ENCODE assay signal across 16 cellular contexts in the genomic region with DNA sequence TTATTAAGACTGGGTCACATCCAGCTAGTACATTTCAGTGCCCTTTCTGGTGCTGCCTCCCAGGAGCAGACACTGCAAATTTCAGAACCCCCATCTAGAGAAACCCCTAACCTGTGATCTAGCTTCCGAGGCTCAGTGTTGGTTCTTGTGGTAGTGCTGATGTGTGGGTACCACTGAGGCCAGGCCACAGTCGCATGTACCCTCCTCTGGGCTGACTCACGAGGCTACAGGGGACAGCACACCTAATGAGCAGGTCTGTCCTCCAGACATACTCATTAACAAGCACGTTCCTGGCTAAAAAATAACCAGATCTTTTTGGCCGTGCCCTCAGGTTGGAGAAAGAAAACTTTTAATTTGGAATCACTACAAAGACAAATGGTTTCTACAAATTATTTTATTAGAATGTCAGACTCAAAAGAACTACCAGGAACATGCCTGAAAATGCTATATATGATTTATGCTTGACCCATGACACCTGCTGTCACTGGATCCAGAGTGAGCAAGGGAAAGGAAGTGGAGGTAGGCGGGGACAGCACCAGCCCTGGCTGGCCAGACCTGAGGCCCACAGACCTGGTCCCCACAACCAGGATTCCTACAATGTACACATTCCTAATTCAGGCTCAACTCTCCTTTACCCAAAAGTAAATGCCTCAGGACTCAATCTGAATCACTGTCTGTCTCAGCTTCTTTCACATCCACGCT. TPM values are rescaled to one million over a fixed set of nuclear protein-coding genes. Genes with fewer than 3 reads are reported as not detected.
A peak's percentile ranks its signal among the peaks of the same experiment; 100 is the strongest.
DNase-seq lines count a peak whose midpoint lies in the region; ATAC-seq and TF ChIP-seq lines count a peak whose summit lies in the region.
"Had no signal": no experiment of that assay in that cellular context is flagged by ENCODE, and none has a peak within 500 bp of the region (broad histone marks: within the 10 kb centered on the region; RNA-seq: fewer than 3 reads in every experiment).

No MANE protein-coding gene starts in this region.

- H3K9me3 Mint-ChIP-seq in MCF 10A (ENCODE audit: unreplicated experiment) (no peaks in the 10 kb centered on the region), WTC11 (no peaks in the 10 kb centered on the region)
- H3K9me3 Mint-ChIP-seq in stimulated activated effector memory CD8-positive, alpha-beta T cell treated with anti-CD3 and anti-CD28 coated beads, Interleukin-12 subunit alpha, Interleukin-12 subunit beta, amount 100 ng/mL, for 72 hours: no peaks in the 10 kb centered on the region
- H3K9me3 Mint-ChIP-seq: brain had no signal

- no peak overlapping the region for H3K27ac ChIP-seq in breast epithelium
- H3K27ac ChIP-seq in dorsolateral prefrontal cortex: no peak overlapping the region
- H3K27ac ChIP-seq: left lung, SJCRH30 had no signal

- DNase-seq in MCF 10A (ENCODE audit: unreplicated experiment) (no peak), breast epithelium (ENCODE audit: low spot score in 2 of 2) (no peak), WTC11 (ENCODE audit: low spot score) (no peak), ecto neural progenitor cell (ENCODE audit: low spot score) (no peak), dorsolateral prefrontal cortex (no peak)
- no peak for DNase-seq in stimulated activated effector memory CD8-positive, alpha-beta T cell treated with anti-CD3 and anti-CD28 coated beads, Interleukin-12 subunit alpha, Interleukin-12 subunit beta, amount 100 ng/mL, for 72 hours (ENCODE audit: low spot score in 2 of 2)
- DNase-seq: activated CD4-positive, alpha-beta T cell treated with anti-CD3 and anti-CD28 coated beads, Interleukin-2, amount 50 U/mL, for 48 hours; effector memory CD4-positive, alpha-beta T cell; left lung; NCI-H146; NCI-H446; SJCRH30 had no signal

- H3K4me3 Mint-ChIP-seq in MCF 10A (ENCODE audit: unreplicated experiment) (no peak overlapping the region), WTC11 (no peak overlapping the region)
- no peak overlapping the region for H3K4me3 Mint-ChIP-seq in stimulated activated effector memory CD8-positive, alpha-beta T cell treated with anti-CD3 and anti-CD28 coated beads, Interleukin-12 subunit alpha, Interleukin-12 subunit beta, amount 100 ng/mL, for 72 hours
- H3K4me3 Mint-ChIP-seq: brain had no signal

- H3K36me3 Mint-ChIP-seq in MCF 10A (ENCODE audit: insufficient read depth, unreplicated experiment): peaks cover 88% of the 10 kb centered on the region
- H3K36me3 Mint-ChIP-seq in WTC11: peaks cover 74% of the 10 kb centered on the region
- peaks cover 100% of the 10 kb centered on the region for H3K36me3 Mint-ChIP-seq in stimulated activated effector memory CD8-positive, alpha-beta T cell treated with anti-CD3 and anti-CD28 coated beads, Interleukin-12 subunit alpha, Interleukin-12 subunit beta, amount 100 ng/mL, for 72 hours

- H3K27me3 ChIP-seq in breast epithelium (no peaks in the 10 kb centered on the region), dorsolateral prefrontal cortex (no peaks in the 10 kb centered on the region)
- H3K27me3 ChIP-seq: left lung, SJCRH30 had no signal

- H3K9me3 ChIP-seq in breast epithelium: no peaks in the 10 kb centered on the region
- H3K9me3 ChIP-seq: left lung, SJCRH30 had no signal

- TF ChIP-seq POLR2A in breast epithelium (IDR thresholded peaks at IDR 0.05): no peak

- H3K4me1 Mint-ChIP-seq in MCF 10A (ENCODE audit: insufficient read depth, unreplicated experiment): no peaks in the 10 kb centered on the region
- no peaks in the 10 kb centered on the region for H3K4me1 Mint-ChIP-seq in WTC11
- H3K4me1 Mint-ChIP-seq in stimulated activated effector memory CD8-positive, alpha-beta T cell treated with anti-CD3 and anti-CD28 coated beads, Interleukin-12 subunit alpha, Interleukin-12 subunit beta, amount 100 ng/mL, for 72 hours: no peaks in the 10 kb centered on the region
- H3K4me1 Mint-ChIP-seq: brain had no signal

- H3K4me3 ChIP-seq in breast epithelium (no peak overlapping the region), dorsolateral prefrontal cortex (no peak overlapping the region)
- H3K4me3 ChIP-seq: left lung, SJCRH30 had no signal

- POLR2A ChIA-PET in MCF 10A (lab: Yijun Ruan, JAX): interaction anchor here (1.3 to 2.1 kb wide), 4 partner anchors 7 to 30 kb away, joined by 3 to 7 read pairs (median 4); a partner anchor contains a TSS
- POLR2A ChIA-PET in WTC11 (lab: Charles Lee): interaction anchor here (0.5 kb wide), 1 partner anchor 55 kb away, joined by 5 read pairs; no protein-coding TSS in a partner anchor

- H3K27ac Mint-ChIP-seq in MCF 10A (ENCODE audit: low read depth, unreplicated experiment): no peak overlapping the region
- 0 out of 2 replicates have a peak overlapping the region, but pooled peaks have one; percentile 41 for H3K27ac Mint-ChIP-seq in WTC11
- H3K27ac Mint-ChIP-seq in stimulated activated effector memory CD8-positive, alpha-beta T cell treated with anti-CD3 and anti-CD28 coated beads, Interleukin-12 subunit alpha, Interleukin-12 subunit beta, amount 100 ng/mL, for 72 hours: peak overlapping the region; percentile 74

- CTCF ChIA-PET in MCF 10A (lab: Yijun Ruan, JAX) (no interaction called here), WTC11 (lab: Charles Lee) (no interaction called here)

- intact Hi-C loops in MCF 10A (cut with micrococcal nuclease) (no loop called here), breast epithelium (cut with DNase I; ENCODE audit: low total_unique reads) (no loop called here), dorsolateral prefrontal cortex (cut with DNase I) (no loop called here)

- BruUV-seq in MCF 10A (replicated peaks; lab: Mats Ljungman, UMichigan): TSS peak; percentile 39

- H3K4me1 ChIP-seq in breast epithelium: no peaks in the 10 kb centered on the region
- H3K4me1 ChIP-seq: left lung, SJCRH30 had no signal

- peaks cover 20% of the 10 kb centered on the region for H3K36me3 ChIP-seq in breast epithelium

- H3K27me3 Mint-ChIP-seq in MCF 10A (ENCODE audit: insufficient read depth, unreplicated experiment) (no peaks in the 10 kb centered on the region), WTC11 (ENCODE audit: low read depth) (no peaks in the 10 kb centered on the region)
- H3K27me3 Mint-ChIP-seq: brain had no signal

- no peak for ATAC-seq in WTC11
- peak; percentile 14 for ATAC-seq in esophagus mucosa
- peak; percentile 24 for ATAC-seq in stimulated activated effector memory CD8-positive, alpha-beta T cell treated with anti-CD3 and anti-CD28 coated beads, Interleukin-12 subunit alpha, Interleukin-12 subunit beta, amount 100 ng/mL, for 72 hours
- no peak for ATAC-seq in GM19328 (IDR thresholded peaks at IDR 0.05; ENCODE audit: unreplicated experiment)
- ATAC-seq: left lung had no signal

- TF ChIP-seq CTCF in MCF 10A (IDR thresholded peaks at IDR 0.05; ENCODE audit: unreplicated experiment): no peak
- no peak for TF ChIP-seq CTCF in breast epithelium (IDR thresholded peaks at IDR 0.05)
- no peak for TF ChIP-seq CTCF in WTC11 (IDR thresholded peaks at IDR 0.05)
- TF ChIP-seq CTCF in dorsolateral prefrontal cortex (IDR thresholded peaks at IDR 0.05 in 54 of 56, conservative IDR thresholded peaks at IDR 0.05 in 2 of 56; ENCODE audit: low read depth in 1 of 56, partially characterized antibody in 56 of 56): no peak

TF ChIP-seq in WTC11, 78 proteins besides CTCF, POLR2A, EP300 and RAD21 (continues in another document):
- TF ChIP-seq, protein P1, sequence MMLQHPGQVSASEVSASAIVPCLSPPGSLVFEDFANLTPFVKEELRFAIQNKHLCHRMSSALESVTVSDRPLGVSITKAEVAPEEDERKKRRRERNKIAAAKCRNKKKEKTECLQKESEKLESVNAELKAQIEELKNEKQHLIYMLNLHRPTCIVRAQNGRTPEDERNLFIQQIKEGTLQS (CRISPR knock-in tag; conservative IDR thresholded peaks at IDR 0.05): no peak
- TF ChIP-seq, protein P2, sequence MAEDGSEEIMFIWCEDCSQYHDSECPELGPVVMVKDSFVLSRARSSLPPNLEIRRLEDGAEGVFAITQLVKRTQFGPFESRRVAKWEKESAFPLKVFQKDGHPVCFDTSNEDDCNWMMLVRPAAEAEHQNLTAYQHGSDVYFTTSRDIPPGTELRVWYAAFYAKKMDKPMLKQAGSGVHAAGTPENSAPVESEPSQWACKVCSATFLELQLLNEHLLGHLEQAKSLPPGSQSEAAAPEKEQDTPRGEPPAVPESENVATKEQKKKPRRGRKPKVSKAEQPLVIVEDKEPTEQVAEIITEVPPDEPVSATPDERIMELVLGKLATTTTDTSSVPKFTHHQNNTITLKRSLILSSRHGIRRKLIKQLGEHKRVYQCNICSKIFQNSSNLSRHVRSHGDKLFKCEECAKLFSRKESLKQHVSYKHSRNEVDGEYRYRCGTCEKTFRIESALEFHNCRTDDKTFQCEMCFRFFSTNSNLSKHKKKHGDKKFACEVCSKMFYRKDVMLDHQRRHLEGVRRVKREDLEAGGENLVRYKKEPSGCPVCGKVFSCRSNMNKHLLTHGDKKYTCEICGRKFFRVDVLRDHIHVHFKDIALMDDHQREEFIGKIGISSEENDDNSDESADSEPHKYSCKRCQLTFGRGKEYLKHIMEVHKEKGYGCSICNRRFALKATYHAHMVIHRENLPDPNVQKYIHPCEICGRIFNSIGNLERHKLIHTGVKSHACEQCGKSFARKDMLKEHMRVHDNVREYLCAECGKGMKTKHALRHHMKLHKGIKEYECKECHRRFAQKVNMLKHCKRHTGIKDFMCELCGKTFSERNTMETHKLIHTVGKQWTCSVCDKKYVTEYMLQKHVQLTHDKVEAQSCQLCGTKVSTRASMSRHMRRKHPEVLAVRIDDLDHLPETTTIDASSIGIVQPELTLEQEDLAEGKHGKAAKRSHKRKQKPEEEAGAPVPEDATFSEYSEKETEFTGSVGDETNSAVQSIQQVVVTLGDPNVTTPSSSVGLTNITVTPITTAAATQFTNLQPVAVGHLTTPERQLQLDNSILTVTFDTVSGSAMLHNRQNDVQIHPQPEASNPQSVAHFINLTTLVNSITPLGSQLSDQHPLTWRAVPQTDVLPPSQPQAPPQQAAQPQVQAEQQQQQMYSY (CRISPR knock-in tag; IDR thresholded peaks at IDR 0.05): no peak

RNA-seq across cellular contexts. Expression of a gene that starts 8.5 kb away (rescaled TPM):
- total RNA-seq in MCF 10A (2022) (62.3 and 63.3 TPM in 2 replicates), breast epithelium (100 to 1,000 TPM; 119 to 131 (median 127) TPM), WTC11 (2021) (71.9 to 82.8 TPM (median 72.0 TPM) in 3 replicates), esophagus mucosa (43.2 TPM), dorsolateral prefrontal cortex (100 to 1,000 TPM in 47 of 120 experiments, 10 to 100 TPM in 73; 71.3 to 116 (median 96.1) TPM)

RNA-seq across cellular contexts. Expression of a gene that starts 8.7 kb away (rescaled TPM):
- 31.5 and 40.0 TPM in 2 replicates for total RNA-seq in MCF 10A (2022)
- 10 to 100 TPM; 31.1 to 44.5 (median 35.2) TPM for total RNA-seq in breast epithelium
- total RNA-seq in WTC11 (2021): 22.9 to 25.6 TPM (median 24.7 TPM) in 3 replicates
- 34.3 TPM for total RNA-seq in esophagus mucosa
- total RNA-seq in dorsolateral prefrontal cortex: 10 to 100 TPM; 33.5 to 77.9 (median 59.2) TPM

RNA-seq across cellular contexts. Expression of a gene that starts 30.8 kb away (rescaled TPM):
- total RNA-seq in MCF 10A (2022) (115 and 116 TPM in 2 replicates), breast epithelium (100 to 1,000 TPM in 2 of 3 donors, 10 to 100 TPM in 1; 99.4 to 111 (median 109) TPM), WTC11 (2021) (194 to 226 TPM (median 201 TPM) in 3 replicates), esophagus mucosa (66.6 TPM), dorsolateral prefrontal cortex (100 to 1,000 TPM in 18 of 120 experiments, 10 to 100 TPM in 102; 76.1 to 117 (median 91.0) TPM)

RNA-seq across cellular contexts. Expression of a gene that starts 50.6 kb away (rescaled TPM):
- total RNA-seq in MCF 10A (2022) (not detected in 2 replicates), breast epithelium (10 to 100 TPM in 1 of 3 donors, 1 to 10 TPM in 1, under 1 TPM in 1; 0.64 to 11.1 (median 6.9) TPM), WTC11 (2021) (11.7 to 17.3 TPM (median 13.7 TPM) in 3 replicates), esophagus mucosa (1.8 TPM), dorsolateral prefrontal cortex (1 to 10 TPM in 111 of 120 experiments, under 1 TPM in 9; 0.54 to 6.2 (median 1.9) TPM)
- total RNA-seq: HT-29 had no signal

Comparison
In these comparisons a context has a peak if more than half of its experiments do, and no peak if none do; other contexts are left out.
1. ATAC-seq: peak in esophagus mucosa (single experiment) and stimulated activated effector memory CD8-positive, alpha-beta T cell treated with anti-CD3 and anti-CD28 coated beads, Interleukin-12 subunit alpha, Interleukin-12 subunit beta, amount 100 ng/mL, for 72 hours (single experiment); none in WTC11 (single experiment) and GM19328 (single experiment).